In genomic region chr20:50142812-50143211, GRCh38 we compare ENCODE assay signal across 13 cellular contexts. TPM values are rescaled to one million over a fixed set of nuclear protein-coding genes. Genes with fewer than 3 reads are reported as not detected.
DNase-seq lines count a peak whose midpoint lies in the region; ATAC-seq and TF ChIP-seq lines count a peak whose summit lies in the region.
"Had no signal": no experiment of that assay in that cellular context is flagged by ENCODE, and none has a peak within 500 bp of the region (broad histone marks: within the 10 kb centered on the region; RNA-seq: fewer than 3 reads in every experiment).

No MANE protein-coding gene starts in this region.

- H3K27ac Mint-ChIP-seq in GM23338 = peak overlapping the region; percentile 90
- H3K27ac Mint-ChIP-seq in T-helper 17 cell = peak overlapping the region; percentile 69
- no peak overlapping the region for H3K27ac Mint-ChIP-seq in progenitor cell of endocrine pancreas

- H3K4me1 ChIP-seq in GM23338 (ENCODE audit: insufficient read depth) (peaks cover 27% of the 10 kb centered on the region), HAP-1 (no peaks in the 10 kb centered on the region)

- in situ Hi-C loops in GM13977 (cut with MboI; ENCODE audit: low pct_unique_long_range_greater_than_20kb, low sequenced_read_pairs, unreplicated experiment) (no loop called here), HAP-1 (cut with MboI; ENCODE audit: low sequenced_read_pairs) (no loop called here)

- H3K36me3 ChIP-seq in GM23338 (ENCODE audit: insufficient read depth) = peaks cover 5% of the 10 kb centered on the region; the same call in 1 of the 2 replicates
- peaks cover 33% of the 10 kb centered on the region for H3K36me3 ChIP-seq in HAP-1 (replicated peaks)

- TF ChIP-seq CTCF in C4-2B (conservative IDR thresholded peaks at IDR 0.05) (no peak), GM23338 (conservative IDR thresholded peaks at IDR 0.05; ENCODE audit: low read depth in 2 of 2) (no peak), progenitor cell of endocrine pancreas (IDR thresholded peaks at IDR 0.05; ENCODE audit: unreplicated experiment) (no peak), GM13977 (IDR thresholded peaks at IDR 0.05; ENCODE audit: extremely low read depth, insufficient read depth, missing control alignments) (no peak)

- H3K4me1 Mint-ChIP-seq in GM23338 (peaks cover 59% of the 10 kb centered on the region), T-helper 17 cell (peaks cover 36% of the 10 kb centered on the region), progenitor cell of endocrine pancreas (ENCODE audit: low read depth) (peaks cover 16% of the 10 kb centered on the region)

- no peaks in the 10 kb centered on the region for H3K9me3 ChIP-seq in T-helper 17 cell (ENCODE audit: control insufficient read depth, low read length, poor library complexity, severe bottlenecking)
- no peaks in the 10 kb centered on the region for H3K9me3 ChIP-seq in HAP-1

- ATAC-seq in GM23338 (peak; percentile 90), T-helper 17 cell (no peak), left colon (peak; percentile 30)
- ATAC-seq: stimulated activated naive CD8-positive, alpha-beta T cell treated with anti-CD3 and anti-CD28 coated beads, Interleukin-15, Interleukin-2, amounts not matched to agents 100 U/mL and 50 U/mL, for 24 hours had no signal

- no peaks in the 10 kb centered on the region for H3K27me3 ChIP-seq in GM23338 (ENCODE audit: insufficient read depth)
- H3K27me3 ChIP-seq in HAP-1 (ENCODE audit: low read depth) = no peaks in the 10 kb centered on the region

- peaks cover 11% of the 10 kb centered on the region; the same call in 1 of the 2 replicates for H3F3A ChIP-seq in GM23338 (replicated peaks; ENCODE audit: low read depth)

- peaks cover 13% of the 10 kb centered on the region for H4K20me1 ChIP-seq in GM23338 (replicated peaks; ENCODE audit: insufficient read depth)

- peak overlapping the region; percentile 66 for H3K4me2 ChIP-seq in GM23338

- H3K4me3 Mint-ChIP-seq in GM23338 (peak overlapping the region; percentile 26; the same call in 1 of the 3 replicates), T-helper 17 cell (no peak overlapping the region), progenitor cell of endocrine pancreas (ENCODE audit: low read depth) (no peak overlapping the region)

- H3K4me3 ChIP-seq in GM23338 = no peak overlapping the region
- no peak overlapping the region for H3K4me3 ChIP-seq in HAP-1

- H3K9me2 ChIP-seq in GM23338 (ENCODE audit: insufficient read depth) = no peaks in the 10 kb centered on the region

- peaks cover 45% of the 10 kb centered on the region for H3K36me3 Mint-ChIP-seq in GM23338 (ENCODE audit: low read depth)
- peaks cover 9% of the 10 kb centered on the region for H3K36me3 Mint-ChIP-seq in T-helper 17 cell (ENCODE audit: low read depth)
- H3K36me3 Mint-ChIP-seq in progenitor cell of endocrine pancreas (ENCODE audit: insufficient read depth) = peaks cover 23% of the 10 kb centered on the region

- DNase-seq in GM23338 (ENCODE audit: low spot score) (peak; percentile 80), T-helper 17 cell (no peak), left colon (no peak), KG1 (lab: John Stamatoyannopoulos, UW) (no peak), progenitor cell of endocrine pancreas (ENCODE audit: low spot score, unreplicated experiment) (no peak), GM13977 (ENCODE audit: low spot score) (no peak), HAP-1 (ENCODE audit: low spot score in 2 of 2) (no peak)
- DNase-seq: activated CD4-positive, alpha-beta T cell treated with anti-CD3 and anti-CD28 coated beads for 48 hours; activated naive CD4-positive, alpha-beta T cell treated with Interleukin-2 at 50 U/mL for 16 hours; NCI-H1092 treated with DMSO at 0.1 percent for 48 hours; stimulated activated CD4-positive, alpha-beta T cell treated with anti-CD3 and anti-CD28 coated beads, Interleukin-4, amount 100 ng/mL, for 24 hours; stimulated activated naive CD8-positive, alpha-beta T cell treated with anti-CD3 and anti-CD28 coated beads, Interleukin-15, Interleukin-2, amounts not matched to agents 100 U/mL and 50 U/mL, for 24 hours had no signal

- H3K27ac ChIP-seq in C4-2B = peak overlapping the region; percentile 53
- H3K27ac ChIP-seq in GM23338 (ENCODE audit: low read depth) = 0 out of 2 replicates have a peak overlapping the region, but pooled peaks have one; percentile 50

- intact Hi-C loops in left colon (cut with DNase I, micrococcal nuclease) = no loop called here

- no peak overlapping the region for H2AFZ ChIP-seq in GM23338

- H3K27me3 Mint-ChIP-seq in GM23338 (ENCODE audit: insufficient read depth, low read depth, poor library complexity) = peaks cover 14% of the 10 kb centered on the region
- no peaks in the 10 kb centered on the region for H3K27me3 Mint-ChIP-seq in T-helper 17 cell
- no peaks in the 10 kb centered on the region for H3K27me3 Mint-ChIP-seq in progenitor cell of endocrine pancreas

- peaks cover 32% of the 10 kb centered on the region for H3K79me2 ChIP-seq in GM23338 (replicated peaks; ENCODE audit: insufficient read depth)

- no peaks in the 10 kb centered on the region for H3K9me3 Mint-ChIP-seq in GM23338
- no peaks in the 10 kb centered on the region for H3K9me3 Mint-ChIP-seq in progenitor cell of endocrine pancreas (ENCODE audit: low read depth)

TF ChIP-seq in GM23338, 12 proteins besides CTCF, POLR2A, EP300 and RAD21 (continues in another document):
- no peak for TF ChIP-seq CREB1 (CRISPR knock-in tag; IDR thresholded peaks at IDR 0.05; ENCODE audit: low read depth)
- no peak for TF ChIP-seq POLR2AphosphoS5 (IDR thresholded peaks at IDR 0.05; ENCODE audit: low read depth)
- TF ChIP-seq NANOG (IDR thresholded peaks at IDR 0.05; ENCODE audit: borderline replicate concordance) = no peak
- TF ChIP-seq, protein P1, sequence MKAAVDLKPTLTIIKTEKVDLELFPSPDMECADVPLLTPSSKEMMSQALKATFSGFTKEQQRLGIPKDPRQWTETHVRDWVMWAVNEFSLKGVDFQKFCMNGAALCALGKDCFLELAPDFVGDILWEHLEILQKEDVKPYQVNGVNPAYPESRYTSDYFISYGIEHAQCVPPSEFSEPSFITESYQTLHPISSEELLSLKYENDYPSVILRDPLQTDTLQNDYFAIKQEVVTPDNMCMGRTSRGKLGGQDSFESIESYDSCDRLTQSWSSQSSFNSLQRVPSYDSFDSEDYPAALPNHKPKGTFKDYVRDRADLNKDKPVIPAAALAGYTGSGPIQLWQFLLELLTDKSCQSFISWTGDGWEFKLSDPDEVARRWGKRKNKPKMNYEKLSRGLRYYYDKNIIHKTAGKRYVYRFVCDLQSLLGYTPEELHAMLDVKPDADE (IDR thresholded peaks at IDR 0.05) = no peak
- TF ChIP-seq, protein P2, sequence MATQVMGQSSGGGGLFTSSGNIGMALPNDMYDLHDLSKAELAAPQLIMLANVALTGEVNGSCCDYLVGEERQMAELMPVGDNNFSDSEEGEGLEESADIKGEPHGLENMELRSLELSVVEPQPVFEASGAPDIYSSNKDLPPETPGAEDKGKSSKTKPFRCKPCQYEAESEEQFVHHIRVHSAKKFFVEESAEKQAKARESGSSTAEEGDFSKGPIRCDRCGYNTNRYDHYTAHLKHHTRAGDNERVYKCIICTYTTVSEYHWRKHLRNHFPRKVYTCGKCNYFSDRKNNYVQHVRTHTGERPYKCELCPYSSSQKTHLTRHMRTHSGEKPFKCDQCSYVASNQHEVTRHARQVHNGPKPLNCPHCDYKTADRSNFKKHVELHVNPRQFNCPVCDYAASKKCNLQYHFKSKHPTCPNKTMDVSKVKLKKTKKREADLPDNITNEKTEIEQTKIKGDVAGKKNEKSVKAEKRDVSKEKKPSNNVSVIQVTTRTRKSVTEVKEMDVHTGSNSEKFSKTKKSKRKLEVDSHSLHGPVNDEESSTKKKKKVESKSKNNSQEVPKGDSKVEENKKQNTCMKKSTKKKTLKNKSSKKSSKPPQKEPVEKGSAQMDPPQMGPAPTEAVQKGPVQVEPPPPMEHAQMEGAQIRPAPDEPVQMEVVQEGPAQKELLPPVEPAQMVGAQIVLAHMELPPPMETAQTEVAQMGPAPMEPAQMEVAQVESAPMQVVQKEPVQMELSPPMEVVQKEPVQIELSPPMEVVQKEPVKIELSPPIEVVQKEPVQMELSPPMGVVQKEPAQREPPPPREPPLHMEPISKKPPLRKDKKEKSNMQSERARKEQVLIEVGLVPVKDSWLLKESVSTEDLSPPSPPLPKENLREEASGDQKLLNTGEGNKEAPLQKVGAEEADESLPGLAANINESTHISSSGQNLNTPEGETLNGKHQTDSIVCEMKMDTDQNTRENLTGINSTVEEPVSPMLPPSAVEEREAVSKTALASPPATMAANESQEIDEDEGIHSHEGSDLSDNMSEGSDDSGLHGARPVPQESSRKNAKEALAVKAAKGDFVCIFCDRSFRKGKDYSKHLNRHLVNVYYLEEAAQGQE (IDR thresholded peaks at IDR 0.05; ENCODE audit: unreplicated experiment) = no peak
- TF ChIP-seq JUNB (IDR thresholded peaks at IDR 0.05; ENCODE audit: unreplicated experiment) = no peak
- no peak for TF ChIP-seq ZNF331 (CRISPR knock-in tag; IDR thresholded peaks at IDR 0.05; ENCODE audit: low read depth)
- no peak for TF ChIP-seq EZH2 (IDR thresholded peaks at IDR 0.05; ENCODE audit: low read depth, unreplicated experiment)
- TF ChIP-seq EZH2phosphoT487 (IDR thresholded peaks at IDR 0.05; ENCODE audit: unreplicated experiment) = no peak
- no peak for TF ChIP-seq ZNF114 (CRISPR knock-in tag; IDR thresholded peaks at IDR 0.05)
- no peak for TF ChIP-seq STAT1 (IDR thresholded peaks at IDR 0.05; ENCODE audit: unreplicated experiment)

RNA-seq across cellular contexts. Expression of gene PEDS1, which starts 10.7 kb away (rescaled TPM):
- total RNA-seq in GM23338 (2014; rRNA removed; shearing (Covaris generic)) = 33.0 and 43.6 TPM in 2 replicates
- polyA plus RNA-seq in GM23338 (2016; fragmentation: Nextera tagmentation; extraction: Ambion mirVana) = 31.6 and 34.5 TPM in 2 replicates
- 10 to 100 TPM; 14.3 to 22.6 TPM for total RNA-seq in T-helper 17 cell
- total RNA-seq in left colon = 10 to 100 TPM; 21.4 to 29.6 TPM
- 26.0 and 31.0 TPM in 2 replicates for total RNA-seq in progenitor cell of endocrine pancreas

RNA-seq across cellular contexts. Expression of gene UBE2V1, which starts 29.9 kb away (rescaled TPM):
- total RNA-seq in GM23338 (2014; rRNA removed; shearing (Covaris generic)) = 85.7 and 105 TPM in 2 replicates
- 293 and 302 TPM in 2 replicates for polyA plus RNA-seq in GM23338 (2016; fragmentation: Nextera tagmentation; extraction: Ambion mirVana)
- total RNA-seq in T-helper 17 cell (100 to 1,000 TPM; 124 to 151 TPM), left colon (100 to 1,000 TPM in 1 of 2 donors, 10 to 100 TPM in 1; 70.8 to 106 TPM), progenitor cell of endocrine pancreas (150 and 157 TPM in 2 replicates)

RNA-seq across cellular contexts. Expression of gene CEBPB, which starts 47.8 kb away (rescaled TPM):
- total RNA-seq in GM23338 (2014; rRNA removed; shearing (Covaris generic)) = 20.5 and 25.4 TPM in 2 replicates
- 20.6 and 23.7 TPM in 2 replicates for polyA plus RNA-seq in GM23338 (2016; fragmentation: Nextera tagmentation; extraction: Ambion mirVana)
- total RNA-seq in T-helper 17 cell (10 to 100 TPM; 18.1 to 32.8 TPM), left colon (10 to 100 TPM; 30.2 to 42.7 TPM), progenitor cell of endocrine pancreas (19.6 and 21.3 TPM in 2 replicates)
